Comparison of ENCODE assay signal across 8 cellular contexts in genomic region chr3:4722103-4722502, GRCh38.
DNase-seq lines count a peak whose midpoint lies in the region; ATAC-seq and TF ChIP-seq lines count a peak whose summit lies in the region.

No MANE protein-coding gene starts in this region.

- H3K27me3 Mint-ChIP-seq in dendritic cell treated with granulocyte-macrophage colony-stimulating factor and Interleukin-4, amounts not matched to agents 40 ng/mL and 50 ng/mL, for 4 days = no peaks in the 10 kb centered on the region
- H3K27me3 Mint-ChIP-seq in mesothelial cell of epicardium (ENCODE audit: low read depth) = no peaks in the 10 kb centered on the region

- intact Hi-C loops in dendritic cell treated with granulocyte-macrophage colony-stimulating factor and Interleukin-4, amounts not matched to agents 40 ng/mL and 50 ng/mL, for 4 days (cut with micrococcal nuclease) = loop anchor here (2.0 to 10.0 kb wide), 2 partner anchors 53 to 255 kb away; no protein-coding TSS in a partner anchor

- H3K4me1 Mint-ChIP-seq in dendritic cell treated with granulocyte-macrophage colony-stimulating factor and Interleukin-4, amounts not matched to agents 40 ng/mL and 50 ng/mL, for 4 days (ENCODE audit: low read depth) = peaks cover 19% of the 10 kb centered on the region
- H3K4me1 Mint-ChIP-seq in mesothelial cell of epicardium = peaks cover 30% of the 10 kb centered on the region

- peaks cover 4% of the 10 kb centered on the region for H3K36me3 Mint-ChIP-seq in dendritic cell treated with granulocyte-macrophage colony-stimulating factor and Interleukin-4, amounts not matched to agents 40 ng/mL and 50 ng/mL, for 4 days (ENCODE audit: low read depth)
- H3K36me3 Mint-ChIP-seq in mesothelial cell of epicardium = no peaks in the 10 kb centered on the region

- peak overlapping the region; percentile 63 for H3K27ac Mint-ChIP-seq in dendritic cell treated with granulocyte-macrophage colony-stimulating factor and Interleukin-4, amounts not matched to agents 40 ng/mL and 50 ng/mL, for 4 days
- peak overlapping the region; percentile 47 for H3K27ac Mint-ChIP-seq in mesothelial cell of epicardium

- no peak for TF ChIP-seq CTCF in mesothelial cell of epicardium (IDR thresholded peaks at IDR 0.05; ENCODE audit: unreplicated experiment)

- H3K9me3 Mint-ChIP-seq in dendritic cell treated with granulocyte-macrophage colony-stimulating factor and Interleukin-4, amounts not matched to agents 40 ng/mL and 50 ng/mL, for 4 days = no peaks in the 10 kb centered on the region
- no peaks in the 10 kb centered on the region for H3K9me3 Mint-ChIP-seq in mesothelial cell of epicardium

- ATAC-seq in HG03432 (IDR thresholded peaks at IDR 0.05; ENCODE audit: unreplicated experiment) = peak; percentile 83
- no peak for ATAC-seq in HG02840 (IDR thresholded peaks at IDR 0.05; ENCODE audit: low FRiP score, unreplicated experiment)
- ATAC-seq in GM19455 (IDR thresholded peaks at IDR 0.05; ENCODE audit: unreplicated experiment) = no peak

- DNase-seq in stimulated activated CD4-positive, alpha-beta T cell treated with anti-CD3 and anti-CD28 coated beads, Interleukin-4, amount 100 ng/mL, for 24 hours = peak; percentile 25
- DNase-seq in stimulated activated CD4-positive, alpha-beta T cell treated with anti-CD3 and anti-CD28 coated beads, Interleukin-4, amount 100 ng/mL, for 4 hours = no peak
- peak; percentile 26 to 62 for DNase-seq in SHP77 (lab: John Stamatoyannopoulos, UW)
- DNase-seq in mesothelial cell of epicardium (ENCODE audit: low spot score in 2 of 2, unreplicated experiment in 2 of 2) = no peak

- H3K4me3 Mint-ChIP-seq in dendritic cell treated with granulocyte-macrophage colony-stimulating factor and Interleukin-4, amounts not matched to agents 40 ng/mL and 50 ng/mL, for 4 days = no peak overlapping the region
- H3K4me3 Mint-ChIP-seq in mesothelial cell of epicardium = no peak overlapping the region

Comparison
In these comparisons a context has a peak if more than half of its experiments do, and no peak if none do; other contexts are left out.
1. DNase-seq: peak in stimulated activated CD4-positive, alpha-beta T cell treated with anti-CD3 and anti-CD28 coated beads, Interleukin-4, amount 100 ng/mL, for 24 hours (single experiment) and SHP77 (2 of 2); none in stimulated activated CD4-positive, alpha-beta T cell treated with anti-CD3 and anti-CD28 coated beads, Interleukin-4, amount 100 ng/mL, for 4 hours (0 of 2) and mesothelial cell of epicardium (0 of 2).